8 cellular contexts compared by ENCODE assay signal in the genomic region with DNA sequence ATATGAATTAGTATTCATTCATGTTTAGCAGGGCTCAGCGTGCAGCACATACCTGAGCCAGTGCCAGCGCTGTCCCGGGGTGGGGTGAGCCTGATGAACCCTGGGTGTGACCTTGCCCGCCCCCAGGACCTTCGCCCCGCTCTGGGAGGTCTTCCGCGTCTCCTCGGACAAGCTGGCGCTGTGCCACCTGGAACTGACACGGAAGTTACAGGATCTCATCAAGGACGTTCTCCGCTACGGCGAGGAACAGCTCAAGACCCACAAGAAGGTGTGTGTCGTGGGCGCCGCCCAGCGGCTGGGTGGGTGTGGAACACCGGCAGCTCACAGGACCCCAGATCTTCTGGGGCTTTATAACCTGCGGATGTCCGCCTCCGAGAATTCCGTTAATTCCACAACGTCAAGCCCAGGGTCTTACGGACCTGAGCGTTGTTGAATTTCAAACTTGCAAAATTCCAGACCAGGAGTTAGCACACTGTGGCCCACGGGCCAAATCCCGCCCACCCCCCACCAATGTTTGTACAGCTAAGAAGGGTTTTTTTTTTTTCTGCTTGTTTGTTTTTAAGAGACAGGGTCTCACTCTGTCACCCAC. TPM values are rescaled to one million over a fixed set of nuclear protein-coding genes. Genes with fewer than 3 reads are reported as not detected.
A peak's percentile ranks its signal among the peaks of the same experiment; 100 is the strongest.
DNase-seq lines count a peak whose midpoint lies in the region; ATAC-seq, FAIRE-seq and TF ChIP-seq lines count a peak whose summit lies in the region.

No MANE protein-coding gene starts in this region.

- peak; percentile 20 for FAIRE-seq in urothelium cell line (lab: Jason Lieb, UNC)

- in situ Hi-C loops in G401 (cut with HindIII; ENCODE audit: low sequenced_read_pairs), result no loop called here

- no peaks in the 10 kb centered on the region for H3K9me2 ChIP-seq in MM.1S (replicated peaks; ENCODE audit: insufficient read depth, low read length)

- CTCF ChIA-PET in T-cell (lab: Charles Lee), result interaction anchor here (0.6 to 0.7 kb wide), 2 partner anchors 172 to 372 kb away, joined by 3 read pairs; no protein-coding TSS in a partner anchor

- H3K27ac ChIP-seq in MM.1S (ENCODE audit: low read length), result no peak overlapping the region

- POLR2A ChIA-PET in T-cell (lab: Charles Lee), result no interaction called here

- no peak overlapping the region for H3K4me3 ChIP-seq in MM.1S (ENCODE audit: low read length)
- no peak overlapping the region for H3K4me3 ChIP-seq in epithelial cell of esophagus (ENCODE audit: low read length)

- no peaks in the 10 kb centered on the region for H3K27me3 ChIP-seq in MM.1S (replicated peaks; ENCODE audit: insufficient read depth, low read length)

- H3K27me3 Mint-ChIP-seq in T-cell, result no peaks in the 10 kb centered on the region
- peaks cover 8% of the 10 kb centered on the region for H3K27me3 Mint-ChIP-seq in mesothelial cell of epicardium (ENCODE audit: low read depth)

- no peaks in the 10 kb centered on the region for H3K9me3 ChIP-seq in MM.1S (replicated peaks; ENCODE audit: insufficient read depth, low read length)

- no peaks in the 10 kb centered on the region for H3F3A ChIP-seq in MM.1S (ENCODE audit: insufficient read depth, low read length)

- TF ChIP-seq CTCF in MM.1S (IDR thresholded peaks at IDR 0.05; ENCODE audit: low read length) (0 out of 2 replicates have a peak, but pooled peaks have one; percentile 19), epithelial cell of esophagus (IDR thresholded peaks at IDR 0.05; ENCODE audit: insufficient read depth, low read depth, low read length, missing control alignments) (peak; percentile 94), mesothelial cell of epicardium (IDR thresholded peaks at IDR 0.05; ENCODE audit: unreplicated experiment) (peak; percentile 70)

- ATAC-seq in T-cell (replicated peaks in 1 of 4) (peak in 1 of 4 experiments; percentile 46), GM18498 (IDR thresholded peaks at IDR 0.05; ENCODE audit: unreplicated experiment) (no peak), HG02981 (IDR thresholded peaks at IDR 0.05; ENCODE audit: unreplicated experiment) (no peak)

- H3K4me2 ChIP-seq in MM.1S (ENCODE audit: low read depth, low read length), result no peak overlapping the region

- no peaks in the 10 kb centered on the region for H3K79me2 ChIP-seq in MM.1S (ENCODE audit: low read length)

- no peaks in the 10 kb centered on the region for H3K4me1 ChIP-seq in MM.1S (ENCODE audit: low read length)

- no peaks in the 10 kb centered on the region for H4K20me1 ChIP-seq in MM.1S (ENCODE audit: insufficient read depth, low read length)

- peaks cover 0 to 6% (median 4%) of the 10 kb centered on the region in 3 donors for H3K4me1 Mint-ChIP-seq in T-cell
- peaks cover 5% of the 10 kb centered on the region for H3K4me1 Mint-ChIP-seq in mesothelial cell of epicardium

- no peak overlapping the region for H2AFZ ChIP-seq in MM.1S (ENCODE audit: low read length)

- no peaks in the 10 kb centered on the region for H3K36me3 ChIP-seq in MM.1S (replicated peaks; ENCODE audit: insufficient read depth, low read length)

- peak; percentile 55 for DNase-seq in G401 (ENCODE audit: low spot score)
- DNase-seq in MM.1S, result no peak
- DNase-seq in T-cell, result peak in 18 of 34 experiments; percentile 16 to 60 (median 34)
- DNase-seq in epithelial cell of esophagus (ENCODE audit: low read depth), result peak; percentile 84
- peak; percentile 65 to 83 for DNase-seq in mesothelial cell of epicardium (ENCODE audit: low spot score in 2 of 2, unreplicated experiment in 2 of 2)
- peak; percentile 65 for DNase-seq in urothelium cell line (ENCODE audit: low spot score)

- H3K9ac ChIP-seq in MM.1S (ENCODE audit: low read length), result no peak overlapping the region

- H3K9me3 Mint-ChIP-seq in T-cell, result no peaks in the 10 kb centered on the region
- no peaks in the 10 kb centered on the region for H3K9me3 Mint-ChIP-seq in mesothelial cell of epicardium

- peaks cover 43% of the 10 kb centered on the region for H3K36me3 Mint-ChIP-seq in T-cell
- H3K36me3 Mint-ChIP-seq in mesothelial cell of epicardium, result no peaks in the 10 kb centered on the region

- no peak overlapping the region for H3K27ac Mint-ChIP-seq in T-cell
- no peak overlapping the region for H3K27ac Mint-ChIP-seq in mesothelial cell of epicardium

- H3K4me3 Mint-ChIP-seq in T-cell (no peak overlapping the region), mesothelial cell of epicardium (peak overlapping the region; percentile 46)

RNA-seq across cellular contexts. Expression of gene FCHO1, which starts 15.4 kb away (rescaled TPM):
- total RNA-seq in G401 (2014; rRNA removed; shearing (Covaris generic)), result 4.9 and 9.3 TPM in 2 replicates
- total RNA-seq in T-cell (100 to 1,000 TPM in 3 of 5 donors, 10 to 100 TPM in 2; 63.0 to 129 (median 118) TPM), mesothelial cell of epicardium (3.8 to 6.2 TPM (median 4.6 TPM) in 3 replicates)

RNA-seq across cellular contexts. Expression of gene B3GNT3, which starts 28.3 kb away (rescaled TPM):
- total RNA-seq in G401 (2014; rRNA removed; shearing (Covaris generic)), result not detected in 2 replicates
- 1 to 10 TPM in 1 of 5 donors, under 1 TPM in 4; 0.12 to 1.2 (median 0.79) TPM for total RNA-seq in T-cell
- 0.23 TPM in 1 of 3 replicates, not detected in the others for total RNA-seq in mesothelial cell of epicardium

RNA-seq across cellular contexts. Expression of gene MAP1S, which starts 47.4 kb away (rescaled TPM):
- 41.7 and 48.4 TPM in 2 replicates for total RNA-seq in G401 (2014; rRNA removed; shearing (Covaris generic))
- total RNA-seq in T-cell, result 10 to 100 TPM; 32.8 to 78.5 (median 66.0) TPM
- total RNA-seq in mesothelial cell of epicardium, result 66.1 to 79.0 TPM (median 68.6 TPM) in 3 replicates

RNA-seq across cellular contexts. Expression of gene INSL3, which starts 54.7 kb away (rescaled TPM):
- total RNA-seq in G401 (2014; rRNA removed; shearing (Covaris generic)), result not detected in 2 replicates
- total RNA-seq in T-cell (1 to 10 TPM; 4.3 to 8.9 (median 5.4) TPM), mesothelial cell of epicardium (0.35 to 1.0 TPM (median 0.92 TPM) in 3 replicates)

Comparison
In these comparisons a context has a peak if more than half of its experiments do, and no peak if none do; other contexts are left out.
1. CTCF ChIP-seq: peak in every context shown above with its lines; median percentile 94 in epithelial cell of esophagus; 70 in mesothelial cell of epicardium; 19 in MM.1S.